In the genomic region with DNA sequence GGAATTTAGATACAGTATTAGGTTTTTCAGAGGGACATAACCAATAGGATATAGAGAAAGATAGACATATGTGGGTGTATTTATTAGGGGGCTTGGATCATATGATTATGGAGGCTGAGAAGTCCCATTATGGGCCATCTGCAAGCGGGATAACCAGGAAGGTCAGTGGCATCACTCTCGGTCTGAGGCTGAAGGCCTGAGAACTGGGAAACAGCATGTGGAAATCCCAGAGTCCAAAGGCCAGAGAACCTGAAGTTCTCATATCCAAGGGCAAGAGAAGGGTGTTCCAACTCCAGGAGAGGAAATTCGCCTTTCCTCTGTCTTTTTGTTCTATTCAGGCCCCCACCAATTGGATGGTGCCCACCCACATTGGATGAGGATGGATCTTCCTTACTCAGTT, we compare ENCODE assay signal across 22 cellular contexts.
"Had no signal": no experiment of that assay in that cellular context is flagged by ENCODE, and none has a peak within 500 bp of the region (broad histone marks: within the 10 kb centered on the region; RNA-seq: fewer than 3 reads in every experiment).

No MANE protein-coding gene starts in this region.

- DNase-seq: stimulated activated CD4-positive, alpha-beta T cell treated with anti-CD3 and anti-CD28 coated beads, Interleukin-2, amount 100 ng/mL, for 48 hours; stimulated activated CD4-positive, alpha-beta T cell treated with anti-CD3 and anti-CD28 coated beads, Interleukin-4, amount 100 ng/mL, for 1 hour; stimulated activated CD4-positive, alpha-beta T cell treated with anti-CD3 and anti-CD28 coated beads, Interleukin-4, amount 100 ng/mL, for 24 hours; stimulated activated CD4-positive, alpha-beta T cell treated with anti-CD3 and anti-CD28 coated beads, Interleukin-4, amount 100 ng/mL, for 4 hours; stimulated activated CD8-positive, alpha-beta memory T cell treated with anti-CD3 and anti-CD28 coated beads, Interleukin-4, amount 100 ng/mL, for 48 hours; stimulated activated naive B cell treated with anti-CD40 and anti-IgM and Interleukin-4, amounts not matched to agents 10 μg/mL and 1 μg/mL and 100 μg/mL, for 72 hours; stimulated activated naive CD4-positive, alpha-beta T cell; stimulated activated naive CD4-positive, alpha-beta T cell treated with Interleukin-2 at 50 U/mL for 16 hours; stimulated activated naive CD8-positive, alpha-beta T cell treated with anti-CD3 and anti-CD28 coated beads, Interleukin-15, amount 100 ng/mL, for 72 hours; stimulated activated naive CD8-positive, alpha-beta T cell treated with anti-CD3 and anti-CD28 coated beads, Interleukin-15, Interleukin-2, amounts not matched to agents 100 U/mL and 50 U/mL, for 24 hours; stomach; substantia nigra; testis; thyroid gland; tibial artery; transverse colon; trophoblast cell; upper lobe of left lung; upper lobe of right lung; uterus had no signal

- ATAC-seq: stimulated activated effector memory CD8-positive, alpha-beta T cell treated with anti-CD3 and anti-CD28 coated beads, Interleukin-12 subunit alpha, Interleukin-12 subunit beta, amount 100 ng/mL, for 72 hours; stimulated activated memory B cell treated with anti-CD40 and anti-IgM and Interleukin-4, amounts not matched to agents 10 μg/mL and 1 μg/mL and 100 μg/mL, for 72 hours; stimulated activated naive B cell treated with anti-CD40 and anti-IgM and Interleukin-4, amounts not matched to agents 10 μg/mL and 1 μg/mL and 100 μg/mL, for 72 hours; stimulated activated naive CD8-positive, alpha-beta T cell treated with anti-CD3 and anti-CD28 coated beads, Interleukin-15, amount 100 ng/mL, for 72 hours; stimulated activated naive CD8-positive, alpha-beta T cell treated with anti-CD3 and anti-CD28 coated beads, Interleukin-15, Interleukin-2, amounts not matched to agents 100 U/mL and 50 U/mL, for 24 hours; upper lobe of right lung had no signal
